Comparison of ENCODE assay signal across 8 cellular contexts in the genomic region with DNA sequence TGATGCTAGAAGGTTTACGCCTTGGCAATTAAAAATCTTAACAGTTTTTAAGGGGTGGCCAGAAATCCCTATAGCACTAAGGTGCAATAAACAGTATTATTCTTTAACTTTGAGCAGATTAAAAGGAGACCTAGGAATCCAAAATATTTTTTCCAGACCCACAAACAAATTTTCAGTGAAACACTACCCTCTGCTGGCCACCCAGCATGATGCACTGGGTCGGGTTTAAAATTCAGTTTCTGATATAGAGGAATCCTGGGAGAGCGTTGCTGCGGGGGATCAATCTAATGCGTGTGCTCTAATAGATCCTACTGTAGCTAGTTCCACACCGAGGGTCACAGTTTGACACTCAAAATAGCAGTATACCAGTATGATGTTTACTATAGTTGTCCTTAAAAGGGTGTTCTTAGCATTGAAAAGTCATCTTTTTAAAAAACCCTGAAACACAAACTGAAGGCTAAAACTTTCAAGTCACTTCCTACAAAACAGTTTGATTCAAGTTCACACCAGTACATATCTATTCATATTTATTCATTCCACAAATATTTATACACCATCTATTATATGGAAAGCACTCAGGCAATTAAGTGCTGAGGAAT. TPM values are rescaled to one million over a fixed set of nuclear protein-coding genes. Genes with fewer than 3 reads are reported as not detected.
DNase-seq lines count a peak whose midpoint lies in the region; ATAC-seq and TF ChIP-seq lines count a peak whose summit lies in the region.

No MANE protein-coding gene starts in this region.

- no peak overlapping the region for H4K5ac ChIP-seq in mesendoderm (ENCODE audit: low read length)

- no peak overlapping the region for H3K23ac ChIP-seq in mesendoderm (ENCODE audit: low read length)

- TF ChIP-seq CTCF in WERI-Rb-1 (IDR thresholded peaks at IDR 0.05; ENCODE audit: low read depth, low read length) = peak; percentile 42; the same call in 1 of the 2 replicates
- peak; percentile 97 for TF ChIP-seq CTCF in endothelial cell (IDR thresholded peaks at IDR 0.05; ENCODE audit: unreplicated experiment)
- TF ChIP-seq CTCF in transverse colon (IDR thresholded peaks at IDR 0.05) = peak; percentile 78 to 85 (median 82)

- H3K18ac ChIP-seq in mesendoderm (ENCODE audit: low read length) = no peak overlapping the region

- H3K9ac ChIP-seq in mesendoderm (ENCODE audit: low read length) = no peak overlapping the region

- no peak overlapping the region for H3K4me3 ChIP-seq in WERI-Rb-1 (ENCODE audit: low read depth, low read length)
- H3K4me3 ChIP-seq in mesendoderm (ENCODE audit: low read length) = no peak overlapping the region
- no peak overlapping the region for H3K4me3 ChIP-seq in transverse colon

- no CpG with 5 or more reads among the region's 6 CpGs for WGBS in mesendoderm (ENCODE audit: extremely low coverage, insufficient coverage, low lambda C conversion rate)
- WGBS in transverse colon (ENCODE audit: low coverage in 1 of 2), 2 donors = 33 to 35% methylated on average over 2 to 6 of the region's 6 CpGs

- no peaks in the 10 kb centered on the region for H3K4me1 Mint-ChIP-seq in endothelial cell (ENCODE audit: unreplicated experiment)

- no peak overlapping the region for H4K8ac ChIP-seq in mesendoderm (ENCODE audit: low read depth, low read length)

- no peak overlapping the region for H2BK120ac ChIP-seq in mesendoderm (ENCODE audit: low read depth, low read length)

- no peak overlapping the region for H3K27ac ChIP-seq in WERI-Rb-1
- H3K27ac ChIP-seq in mesendoderm (ENCODE audit: low read depth, low read length) = no peak overlapping the region
- no peak overlapping the region for H3K27ac ChIP-seq in transverse colon

- H3K9me3 Mint-ChIP-seq in endothelial cell (ENCODE audit: unreplicated experiment) = no peaks in the 10 kb centered on the region

- no peaks in the 10 kb centered on the region for H3K36me3 Mint-ChIP-seq in endothelial cell (ENCODE audit: low read depth, unreplicated experiment)

- TF ChIP-seq EP300 in transverse colon (IDR thresholded peaks at IDR 0.05; ENCODE audit: low read depth) = no peak

- H3K4me1 ChIP-seq in mesendoderm (ENCODE audit: control insufficient read depth, low read depth, low read length) (no peaks in the 10 kb centered on the region), transverse colon (peaks cover 0 to 3% (median 0%) of the 10 kb centered on the region in 4 donors)

- no peaks in the 10 kb centered on the region for H3K9me3 ChIP-seq in WERI-Rb-1 (ENCODE audit: severe bottlenecking)
- no peaks in the 10 kb centered on the region for H3K9me3 ChIP-seq in transverse colon

- no peak overlapping the region for H2BK5ac ChIP-seq in mesendoderm (ENCODE audit: low read length)

- no peak overlapping the region for H3K4me2 ChIP-seq in mesendoderm (ENCODE audit: low read length)

- no peak overlapping the region for H2AK5ac ChIP-seq in mesendoderm (ENCODE audit: low read length)

- in situ Hi-C loops in transverse colon (cut with MboI; ENCODE audit: low pct_ligation_motif_present in 1 of 4, low pct_unique_long_range_greater_than_20kb in 1 of 4, low sequenced_read_pairs in 3 of 4) = loop anchor here (5.0 to 25.0 kb wide), 4 partner anchors 457 to 793 kb away; a partner anchor contains a TSS

- H3K27me3 Mint-ChIP-seq in endothelial cell (ENCODE audit: unreplicated experiment) = peaks cover 2% of the 10 kb centered on the region

- H3K4me3 Mint-ChIP-seq in endothelial cell (ENCODE audit: unreplicated experiment) = no peak overlapping the region

- H2BK15ac ChIP-seq in mesendoderm (replicated peaks; ENCODE audit: low read depth) = no peak overlapping the region

- peaks cover 4% of the 10 kb centered on the region for H3K79me2 ChIP-seq in mesendoderm (ENCODE audit: control insufficient read depth, insufficient read depth, low read length)

- H3K79me1 ChIP-seq in mesendoderm (ENCODE audit: low read length) = peaks cover 4% of the 10 kb centered on the region

- H3K4ac ChIP-seq in mesendoderm (ENCODE audit: low read depth, low read length) = no peak overlapping the region

- H3K56ac ChIP-seq in mesendoderm (ENCODE audit: low read length) = no peak overlapping the region

- no peak for TF ChIP-seq POLR2A in transverse colon (IDR thresholded peaks at IDR 0.05)

- intact Hi-C loops in transverse colon (cut with DNase I; ENCODE audit: low total_unique reads) = loop anchor here (5.0 kb wide), 1 partner anchor 783 kb away; no protein-coding TSS in a partner anchor

- DNase-seq in EH (ENCODE audit: low read depth) (peak; percentile 62), GOT3 (lab: John Stamatoyannopoulos, UW) (peak; percentile 2), NCI-H146 (lab: John Stamatoyannopoulos, UW) (peak; percentile 46), WERI-Rb-1 (peak; percentile 32), endothelial cell (ENCODE audit: low spot score) (peak; percentile 65), mesendoderm (peak; percentile 56), transverse colon (peak; percentile 27)

- peaks cover 7% of the 10 kb centered on the region for H3K36me3 ChIP-seq in WERI-Rb-1
- H3K36me3 ChIP-seq in mesendoderm (ENCODE audit: control insufficient read depth, insufficient read depth, low read length) = no peaks in the 10 kb centered on the region
- no peaks in the 10 kb centered on the region for H3K36me3 ChIP-seq in transverse colon

- no peak for ATAC-seq in HG02588 (IDR thresholded peaks at IDR 0.05; ENCODE audit: unreplicated experiment)

- no peak overlapping the region for H3K27ac Mint-ChIP-seq in endothelial cell (ENCODE audit: unreplicated experiment)

- no peaks in the 10 kb centered on the region for H3K27me3 ChIP-seq in WERI-Rb-1 (ENCODE audit: insufficient read depth, low read depth, severe bottlenecking)
- no peaks in the 10 kb centered on the region for H3K27me3 ChIP-seq in mesendoderm (ENCODE audit: insufficient read depth, low read length, poor library complexity)
- H3K27me3 ChIP-seq in transverse colon = no peaks in the 10 kb centered on the region

RNA-seq across cellular contexts. Expression of a gene that starts 10.2 kb away (rescaled TPM):
- total RNA-seq in endothelial cell (ENCODE audit: unreplicated experiment) = 12.1 TPM
- polyA plus RNA-seq in mesendoderm (2013, experiment 1 of 2) = 13.2 TPM
- 13.8 TPM for polyA plus RNA-seq in mesendoderm (2013, experiment 2 of 2)
- total RNA-seq in transverse colon = 10 to 100 TPM in 3 of 4 donors, 1 to 10 TPM in 1; 6.1 to 30.3 (median 14.4) TPM

RNA-seq across cellular contexts. Expression of a gene that starts 12.0 kb away (rescaled TPM):
- total RNA-seq in endothelial cell (ENCODE audit: unreplicated experiment) (20.0 TPM), transverse colon (10 to 100 TPM; 25.8 to 52.9 (median 40.6) TPM)
- 3.7 TPM for polyA plus RNA-seq in mesendoderm (2013, experiment 1 of 2)
- polyA plus RNA-seq in mesendoderm (2013, experiment 2 of 2) = 3.5 TPM

Comparison
In these comparisons a context has a peak if more than half of its experiments do, and no peak if none do; other contexts are left out.
1. DNase-seq: peak in every context shown above with its lines; median percentile 65 in endothelial cell; 62 in EH; 56 in mesendoderm; 46 in NCI-H146; 32 in WERI-Rb-1; 27 in transverse colon; 2 in GOT3.
2. CTCF ChIP-seq: peak in every context shown above with its lines; median percentile 97 in endothelial cell; 82 in transverse colon; 42 in WERI-Rb-1.